Comparison of ENCODE assay signal across 1 cellular context in genomic region chr17:67245694-67246397, GRCh38.
TF ChIP-seq lines count a peak whose summit lies in the region.

No MANE protein-coding gene starts in this region.

TF ChIP-seq in WTC11, 78 proteins besides CTCF, POLR2A, EP300 and RAD21 (continued from another document):
- TF ChIP-seq NFE2L1 (CRISPR knock-in tag; IDR thresholded peaks at IDR 0.05) (no peak), SMAD3 (CRISPR knock-in tag; IDR thresholded peaks at IDR 0.05; ENCODE audit: borderline replicate concordance) (no peak), ZNF121 (CRISPR knock-in tag; IDR thresholded peaks at IDR 0.05) (no peak), SMAD4 (CRISPR knock-in tag; IDR thresholded peaks at IDR 0.05) (no peak), CREM (CRISPR knock-in tag; IDR thresholded peaks at IDR 0.05) (no peak), FOXP1 (CRISPR knock-in tag; IDR thresholded peaks at IDR 0.05; ENCODE audit: borderline replicate concordance) (0 out of 2 replicates have a peak, but pooled peaks have one; percentile 39)
- TF ChIP-seq, protein P1, sequence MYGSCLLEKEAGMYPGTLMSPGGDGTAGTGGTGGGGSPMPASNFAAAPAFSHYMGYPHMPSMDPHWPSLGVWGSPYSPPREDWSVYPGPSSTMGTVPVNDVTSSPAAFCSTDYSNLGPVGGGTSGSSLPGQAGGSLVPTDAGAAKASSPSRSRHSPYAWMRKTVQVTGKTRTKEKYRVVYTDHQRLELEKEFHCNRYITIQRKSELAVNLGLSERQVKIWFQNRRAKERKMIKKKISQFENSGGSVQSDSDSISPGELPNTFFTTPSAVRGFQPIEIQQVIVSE (CRISPR knock-in tag; IDR thresholded peaks at IDR 0.05; ENCODE audit: borderline replicate concordance), result no peak
